ENCODE assay signal across 1 cellular context in genomic region chr10:22603581-22603980, GRCh38.
TF ChIP-seq lines count a peak whose summit lies in the region.

No MANE protein-coding gene starts in this region.

TF ChIP-seq in GM23338, 12 proteins besides CTCF, POLR2A, EP300 and RAD21 (continued from another document):
- TF ChIP-seq, protein P1, sequence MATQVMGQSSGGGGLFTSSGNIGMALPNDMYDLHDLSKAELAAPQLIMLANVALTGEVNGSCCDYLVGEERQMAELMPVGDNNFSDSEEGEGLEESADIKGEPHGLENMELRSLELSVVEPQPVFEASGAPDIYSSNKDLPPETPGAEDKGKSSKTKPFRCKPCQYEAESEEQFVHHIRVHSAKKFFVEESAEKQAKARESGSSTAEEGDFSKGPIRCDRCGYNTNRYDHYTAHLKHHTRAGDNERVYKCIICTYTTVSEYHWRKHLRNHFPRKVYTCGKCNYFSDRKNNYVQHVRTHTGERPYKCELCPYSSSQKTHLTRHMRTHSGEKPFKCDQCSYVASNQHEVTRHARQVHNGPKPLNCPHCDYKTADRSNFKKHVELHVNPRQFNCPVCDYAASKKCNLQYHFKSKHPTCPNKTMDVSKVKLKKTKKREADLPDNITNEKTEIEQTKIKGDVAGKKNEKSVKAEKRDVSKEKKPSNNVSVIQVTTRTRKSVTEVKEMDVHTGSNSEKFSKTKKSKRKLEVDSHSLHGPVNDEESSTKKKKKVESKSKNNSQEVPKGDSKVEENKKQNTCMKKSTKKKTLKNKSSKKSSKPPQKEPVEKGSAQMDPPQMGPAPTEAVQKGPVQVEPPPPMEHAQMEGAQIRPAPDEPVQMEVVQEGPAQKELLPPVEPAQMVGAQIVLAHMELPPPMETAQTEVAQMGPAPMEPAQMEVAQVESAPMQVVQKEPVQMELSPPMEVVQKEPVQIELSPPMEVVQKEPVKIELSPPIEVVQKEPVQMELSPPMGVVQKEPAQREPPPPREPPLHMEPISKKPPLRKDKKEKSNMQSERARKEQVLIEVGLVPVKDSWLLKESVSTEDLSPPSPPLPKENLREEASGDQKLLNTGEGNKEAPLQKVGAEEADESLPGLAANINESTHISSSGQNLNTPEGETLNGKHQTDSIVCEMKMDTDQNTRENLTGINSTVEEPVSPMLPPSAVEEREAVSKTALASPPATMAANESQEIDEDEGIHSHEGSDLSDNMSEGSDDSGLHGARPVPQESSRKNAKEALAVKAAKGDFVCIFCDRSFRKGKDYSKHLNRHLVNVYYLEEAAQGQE (IDR thresholded peaks at IDR 0.05; ENCODE audit: unreplicated experiment): no peak
- no peak for TF ChIP-seq ZNF114 (CRISPR knock-in tag; IDR thresholded peaks at IDR 0.05)
